Comparison of ENCODE assay signal across 16 cellular contexts in genomic region chr15:63347074-63347859, GRCh38. TPM values are rescaled to one million over a fixed set of nuclear protein-coding genes. Genes with fewer than 3 reads are reported as not detected.
DNase-seq lines count a peak whose midpoint lies in the region; ATAC-seq, FAIRE-seq and TF ChIP-seq lines count a peak whose summit lies in the region.
"Had no signal": no experiment of that assay in that cellular context is flagged by ENCODE, and none has a peak within 500 bp of the region (broad histone marks: within the 10 kb centered on the region; RNA-seq: fewer than 3 reads in every experiment).

No MANE protein-coding gene starts in this region.

- H3K4me2 ChIP-seq in keratinocyte (ENCODE audit: control insufficient read depth, extremely low read depth, insufficient read depth, low read depth, low read length) = peak overlapping the region; percentile 38

- H4K20me1 ChIP-seq in keratinocyte (ENCODE audit: control insufficient read depth, extremely low read depth, insufficient read depth, low read length) = no peaks in the 10 kb centered on the region

- H3K9ac ChIP-seq in keratinocyte (ENCODE audit: control insufficient read depth, extremely low read depth, insufficient read depth, low read length) = peak overlapping the region; percentile 3

- H3K4me1 ChIP-seq in keratinocyte (ENCODE audit: control insufficient read depth, extremely low read depth, insufficient read depth, low read length) = peaks cover 71% of the 10 kb centered on the region
- H3K4me1 ChIP-seq: Caco-2 had no signal

- ATAC-seq in omental fat pad (ENCODE audit: low FRiP score) = no peak
- ATAC-seq: activated naive CD8-positive, alpha-beta T cell treated with anti-CD3 and anti-CD28 coated beads, Interleukin-2, amount 50 U/mL, for 24 hours; HCT116 had no signal

- H2AFZ ChIP-seq in keratinocyte (ENCODE audit: control insufficient read depth, low read length) = no peak overlapping the region

- FAIRE-seq in keratinocyte (lab: Jason Lieb, UNC) = no peak
- FAIRE-seq: pancreas, small intestine had no signal

- no peaks in the 10 kb centered on the region for H3K27me3 ChIP-seq in keratinocyte (ENCODE audit: control insufficient read depth, extremely low read depth, insufficient read depth, low read length)
- H3K27me3 ChIP-seq: pancreas had no signal

- dilution Hi-C loops in keratinocyte (cut with MboI; ENCODE audit: extremely low pct_ligation_motif_present, low sequenced_read_pairs) = no loop called here

- no peak for TF ChIP-seq CTCF in AG09319 (IDR thresholded peaks at IDR 0.05; ENCODE audit: low read depth, low read length)
- no peak for TF ChIP-seq CTCF in keratinocyte (optimal IDR thresholded peaks at IDR 0.05 in 1 of 3, IDR thresholded peaks at IDR 0.05 in 1 of 3, conservative IDR thresholded peaks at IDR 0.05 in 1 of 3; ENCODE audit: extremely low read depth in 1 of 3, insufficient read depth in 2 of 3, low read length in 3 of 3)
- no peak for TF ChIP-seq CTCF in omental fat pad (IDR thresholded peaks at IDR 0.05)

- H3K4me3 ChIP-seq in keratinocyte (ENCODE audit: control insufficient read depth in 2 of 3, extremely low read depth in 1 of 3, insufficient read depth in 2 of 3, low read depth in 1 of 3, low read length in 3 of 3) = peak overlapping the region in 1 of 3 experiments; percentile 21
- H3K4me3 ChIP-seq: pancreas had no signal

- peaks cover 1 to 18% of the 10 kb centered on the region in 2 experiments for H3K36me3 ChIP-seq in keratinocyte (ENCODE audit: control insufficient read depth in 2 of 2, extremely low read depth in 1 of 2, insufficient read depth in 2 of 2, low read length in 2 of 2)
- H3K36me3 ChIP-seq: pancreas had no signal

- DNase-seq in AG09319 (ENCODE audit: extremely low read depth, low read depth) = peak; percentile 37
- DNase-seq in NCI-H146 (lab: John Stamatoyannopoulos, UW) = peak; percentile 44
- DNase-seq in astrocyte of the hippocampus (ENCODE audit: low read depth, low spot score) = peak; percentile 50
- DNase-seq in keratinocyte (ENCODE audit: low read depth, low spot score) = no peak
- DNase-seq in omental fat pad (ENCODE audit: low spot score) = no peak
- no peak for DNase-seq in erythroblast (lab: John Stamatoyannopoulos, UW)
- no peak for DNase-seq in putamen (ENCODE audit: low spot score)
- no peak for DNase-seq in SK-N-DZ (ENCODE audit: low spot score)
- DNase-seq: activated CD4-positive, alpha-beta memory T cell treated with anti-CD3 and anti-CD28 coated beads for 36 hours; activated naive CD8-positive, alpha-beta T cell treated with anti-CD3 and anti-CD28 coated beads, Interleukin-2, amount 50 U/mL, for 24 hours; Caco-2; left cardiac atrium; pancreas; small intestine; stimulated activated naive CD4-positive, alpha-beta T cell treated with Interleukin-2 at 50 U/mL for 16 hours had no signal

- H3K79me2 ChIP-seq in keratinocyte (ENCODE audit: control insufficient read depth, insufficient read depth, low read length) = peaks cover 2% of the 10 kb centered on the region

- H3K9me1 ChIP-seq in keratinocyte (ENCODE audit: control insufficient read depth, extremely low read depth, insufficient read depth, low read length) = peaks cover 9% of the 10 kb centered on the region

- no peaks in the 10 kb centered on the region for H3K9me3 ChIP-seq in keratinocyte (ENCODE audit: control insufficient read depth, low read depth, low read length)
- H3K9me3 ChIP-seq: Caco-2, pancreas had no signal

- H3K27ac ChIP-seq in keratinocyte (ENCODE audit: control insufficient read depth, insufficient read depth, low read length) = peak overlapping the region; percentile 95

- no peak for TF ChIP-seq POLR2A in erythroblast (IDR thresholded peaks at IDR 0.05; ENCODE audit: low read length)

RNA-seq across cellular contexts. Expression of gene CA12, which starts 34.4 kb away (rescaled TPM):
- 101 to 220 TPM (median 158 TPM) in 3 replicates for polyA plus RNA-seq in keratinocyte
- polyA plus RNA-seq in keratinocyte (2011; ENCODE audit: low read depth) = 45.2 TPM
- polyA plus RNA-seq in keratinocyte (2011; cell fraction: cytosol; rRNA removed) = 52.6 and 62.1 TPM in 2 replicates
- 202 and 203 TPM in 2 replicates for polyA plus RNA-seq in keratinocyte (2011; cell fraction: nucleus; rRNA removed)
- polyA plus RNA-seq in keratinocyte (2012; ENCODE audit: low replicate concordance) = 78.2 and 80.9 TPM in 2 replicates
- 71.9 to 160 TPM (median 122 TPM) in 3 replicates for polyA minus RNA-seq in keratinocyte
- polyA minus RNA-seq in keratinocyte (2011; cell fraction: cytosol; rRNA and poly(A)+ RNA removed) = 91.3 TPM
- polyA minus RNA-seq in keratinocyte (2011; cell fraction: nucleus; rRNA and poly(A)+ RNA removed) = 234 and 311 TPM in 2 replicates
- total RNA-seq in omental fat pad = 10 to 100 TPM in 2 of 4 donors, 1 to 10 TPM in 1, under 1 TPM in 1; 0.75 to 27.1 (median 10.2) TPM
- polyA plus RNA-seq in SK-N-DZ (2014; cell fraction: cytosol; rRNA removed) = 0.27 and 0.31 TPM in 2 replicates
- polyA plus RNA-seq in SK-N-DZ (2014; cell fraction: nucleus; rRNA removed) = 0.41 and 0.57 TPM in 2 replicates

Comparison
In these comparisons a context has a peak if more than half of its experiments do, and no peak if none do; other contexts are left out.
1. DNase-seq: peak in AG09319 (single experiment), NCI-H146 (single experiment) and astrocyte of the hippocampus (single experiment); none in keratinocyte (single experiment), omental fat pad (single experiment), erythroblast (0 of 2), putamen (single experiment) and SK-N-DZ (single experiment).